ENCODE assay signal across 35 cellular contexts in genomic region chr9:133600747-133601146, GRCh38. TPM values are rescaled to one million over a fixed set of nuclear protein-coding genes. Genes with fewer than 3 reads are reported as not detected.
"Had no signal": no experiment of that assay in that cellular context is flagged by ENCODE, and none has a peak within 500 bp of the region (broad histone marks: within the 10 kb centered on the region; RNA-seq: fewer than 3 reads in every experiment).

No MANE protein-coding gene starts in this region.

- H3K36me3 ChIP-seq: MG63 had no signal

- DNase-seq: activated B cell treated with CpG ODN at 0.5 μM for 24 hours; activated CD4-positive, alpha-beta memory T cell treated with anti-CD3 and anti-CD28 coated beads, Interleukin-2, amount 10 ng/mL, durations not matched to agents 7 days and 5 days; activated CD4-positive, alpha-beta T cell treated with anti-CD3 and anti-CD28 coated beads for 1 hour; activated CD4-positive, alpha-beta T cell treated with anti-CD3 and anti-CD28 coated beads for 48 hours; activated CD8-positive, alpha-beta memory T cell treated with anti-CD3 and anti-CD28 coated beads for 24 hours; activated CD8-positive, alpha-beta memory T cell treated with anti-CD3 and anti-CD28 coated beads, Interleukin-2, amount 10 ng/mL, durations not matched to agents 7 days and 5 days; activated CD8-positive, alpha-beta memory T cell treated with anti-CD3 and anti-CD28 coated beads, Interleukin-2, amount 50 U/mL, for 48 hours; activated effector memory CD4-positive, alpha-beta T cell treated with Interleukin-2 at 50 U/mL for 16 hours; activated naive CD4-positive, alpha-beta T cell treated with anti-CD3 and anti-CD28 coated beads, Interleukin-2, amount 10 ng/mL, durations not matched to agents 7 days and 5 days; activated naive CD8-positive, alpha-beta T cell treated with anti-CD3 and anti-CD28 coated beads, Interleukin-2, amount 50 U/mL, for 24 hours; activated T-cell treated with anti-CD3 and anti-CD28 coated beads, Interleukin-2, amount 50 U/mL, for 48 hours; anterior cingulate cortex; caudate nucleus; cerebellar nuclear complex; Kasumi-1; KG1; MG63; NCI-H1048; NCI-H146; NCI-H187; NCI-H2029 treated with DMSO at 0.1 percent for 48 hours; NCI-H446; NCI-H510A treated with DMSO at 0.1 percent for 48 hours; NCI-H526 treated with DMSO at 0.1 percent for 48 hours; PC-9; Right ventricle myocardium superior; SW 1271; T-helper 1 cell; T-helper 2 cell; T-helper 9 cell had no signal

- H3K27me3 ChIP-seq: MG63 had no signal

- H3K27ac ChIP-seq: PC-9, RWPE1, VCaP had no signal

- ATAC-seq: activated CD8-positive, alpha-beta memory T cell treated with anti-CD3 and anti-CD28 coated beads, Interleukin-2, amount 10 ng/mL, durations not matched to agents 7 days and 5 days; activated naive CD8-positive, alpha-beta T cell treated with anti-CD3 and anti-CD28 coated beads, Interleukin-2, amount 50 U/mL, for 24 hours had no signal

- H3K4me3 ChIP-seq: MG63, PC-9 had no signal

- FAIRE-seq: RCC 7860 had no signal

RNA-seq across cellular contexts. Expression of gene FAM163B, which starts 8.4 kb away (rescaled TPM):
- total RNA-seq: activated B cell treated with CpG ODN at 0.5 μM for 24 hours; activated CD4-positive, alpha-beta memory T cell treated with anti-CD3 and anti-CD28 coated beads, Interleukin-2, amount 10 ng/mL, durations not matched to agents 7 days and 5 days; activated CD8-positive, alpha-beta memory T cell treated with anti-CD3 and anti-CD28 coated beads, Interleukin-2, amount 10 ng/mL, durations not matched to agents 7 days and 5 days; bronchial epithelial cell; PC-9; Right ventricle myocardium superior had no signal

RNA-seq across cellular contexts. Expression of gene DBH, which starts 35.4 kb away (rescaled TPM):
- total RNA-seq: activated B cell treated with CpG ODN at 0.5 μM for 24 hours; activated CD4-positive, alpha-beta memory T cell treated with anti-CD3 and anti-CD28 coated beads, Interleukin-2, amount 10 ng/mL, durations not matched to agents 7 days and 5 days; activated CD8-positive, alpha-beta memory T cell treated with anti-CD3 and anti-CD28 coated beads, Interleukin-2, amount 10 ng/mL, durations not matched to agents 7 days and 5 days; bronchial epithelial cell; OCI-LY7; PC-9; Right ventricle myocardium superior had no signal
